In the genomic region with DNA sequence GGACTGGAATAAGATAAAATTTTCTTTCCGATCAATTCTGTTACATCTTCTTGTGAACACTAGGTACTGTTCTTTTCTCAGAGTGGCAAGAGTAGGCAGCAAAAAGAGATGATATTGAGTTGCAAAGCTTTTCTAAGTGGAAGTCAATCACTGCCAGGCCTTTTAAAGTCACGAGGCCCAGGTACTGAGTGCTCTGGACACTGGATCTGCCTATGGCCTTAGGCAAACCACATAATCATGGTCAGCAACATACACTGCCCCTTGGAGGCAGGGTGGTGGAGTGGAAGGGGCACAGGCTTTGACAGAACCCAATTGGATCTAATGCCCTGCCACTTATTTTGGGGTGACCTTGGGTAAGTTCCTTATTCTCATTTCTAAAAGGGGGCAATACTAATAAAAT, we compare ENCODE assay signal across 23 cellular contexts. TPM values are rescaled to one million over a fixed set of nuclear protein-coding genes. Genes with fewer than 3 reads are reported as not detected.
DNase-seq lines count a peak whose midpoint lies in the region; ATAC-seq and TF ChIP-seq lines count a peak whose summit lies in the region.
"Had no signal": no experiment of that assay in that cellular context is flagged by ENCODE, and none has a peak within 500 bp of the region (broad histone marks: within the 10 kb centered on the region; RNA-seq: fewer than 3 reads in every experiment).

No MANE protein-coding gene starts in this region.

- no peak for TF ChIP-seq POLR2A in gastrocnemius medialis (IDR thresholded peaks at IDR 0.05)

- H4K5ac ChIP-seq in H9 (ENCODE audit: insufficient read length, low read depth, low read length): no peak overlapping the region

- H3K4me1 ChIP-seq in H9 (ENCODE audit: insufficient read depth, low read length) (no peaks in the 10 kb centered on the region), gastrocnemius medialis (peaks cover 0 to 9% of the 10 kb centered on the region in 2 donors)
- H3K4me1 ChIP-seq: BE2C, BLaER1 had no signal

- H3K27me3 ChIP-seq in H9 (ENCODE audit: insufficient read depth, low read length) (no peaks in the 10 kb centered on the region), gastrocnemius medialis (no peaks in the 10 kb centered on the region)
- H3K27me3 ChIP-seq: BE2C, BLaER1 had no signal

- H3K27ac ChIP-seq in H9 (ENCODE audit: insufficient read length, low read depth, low read length): no peak overlapping the region
- H3K27ac ChIP-seq in gastrocnemius medialis: peak overlapping the region in 1 of 4 donors; percentile 21
- H3K27ac ChIP-seq: BLaER1 had no signal

- H2BK12ac ChIP-seq in H9 (ENCODE audit: insufficient read length, low read depth, low read length): no peak overlapping the region

- intact Hi-C loops in gastrocnemius medialis (cut with DNase I; ENCODE audit: low total_unique reads): no loop called here

- H2BK15ac ChIP-seq in H9 (ENCODE audit: low read depth, low read length): no peak overlapping the region

- no peak overlapping the region for H4K8ac ChIP-seq in H9 (replicated peaks; ENCODE audit: insufficient read length, low read depth, low read length)

- no peak overlapping the region for H3K18ac ChIP-seq in H9 (ENCODE audit: insufficient read length, low read depth, low read length)

- H3K36me3 Mint-ChIP-seq in H9 (ENCODE audit: insufficient read depth in 1 of 3, low read depth in 3 of 3): no peaks in the 10 kb centered on the region; a peak in 1 of 7 replicates

- no peak overlapping the region for H3K23ac ChIP-seq in H9 (ENCODE audit: insufficient read length, low read depth, low read length)

- H3K14ac ChIP-seq in H9 (ENCODE audit: insufficient read depth, low read length): no peak overlapping the region

- H3T11ph ChIP-seq in H9 (ENCODE audit: low read length): no peak overlapping the region

- H3K9ac ChIP-seq in H9 (ENCODE audit: extremely low read depth, insufficient read length, low read length): peak overlapping the region; percentile 19
- H3K9ac ChIP-seq: BLaER1 had no signal

- TF ChIP-seq CTCF in H9 (conservative IDR thresholded peaks at IDR 0.05) (no peak), gastrocnemius medialis (IDR thresholded peaks at IDR 0.05 in 4 of 5, conservative IDR thresholded peaks at IDR 0.05 in 1 of 5) (no peak)

- H3K9me3 ChIP-seq in H9 (ENCODE audit: control insufficient read depth, low read depth, low read length) (no peaks in the 10 kb centered on the region), gastrocnemius medialis (no peaks in the 10 kb centered on the region)
- H3K9me3 ChIP-seq: BE2C had no signal

- H2AK5ac ChIP-seq in H9 (ENCODE audit: insufficient read length, low read length): no peak overlapping the region

- H3K4me3 Mint-ChIP-seq in H9: no peak overlapping the region
- H3K4me3 Mint-ChIP-seq: CD14-positive monocyte; CD4-positive, alpha-beta memory T cell; CD4-positive, CD25-positive, alpha-beta regulatory T cell; CD8-positive, alpha-beta memory T cell had no signal

- no peak overlapping the region for H2BK20ac ChIP-seq in H9 (ENCODE audit: low read depth, low read length, poor library complexity, severe bottlenecking)

- H2AFZ ChIP-seq in H9 (ENCODE audit: low read length): no peak overlapping the region

- no peak overlapping the region for H2BK120ac ChIP-seq in H9 (ENCODE audit: low read depth, low read length, poor library complexity, severe bottlenecking)

- no peaks in the 10 kb centered on the region for H3K23me2 ChIP-seq in H9 (ENCODE audit: insufficient read length, low read depth, low read length, poor library complexity, severe bottlenecking)

- H3K4ac ChIP-seq in H9 (ENCODE audit: low read depth, low read length): no peak overlapping the region

- no peak overlapping the region for H3K56ac ChIP-seq in H9 (ENCODE audit: insufficient read length, low read depth, low read length)

- H3K4me1 Mint-ChIP-seq in H9: peaks cover 8% of the 10 kb centered on the region in 2 experiments
- H3K4me1 Mint-ChIP-seq: CD14-positive monocyte; CD4-positive, alpha-beta memory T cell; CD4-positive, CD25-positive, alpha-beta regulatory T cell; CD8-positive, alpha-beta memory T cell had no signal

- no peak overlapping the region for H4K91ac ChIP-seq in H9 (ENCODE audit: insufficient read length, low read depth, low read length)

- H3K36me3 ChIP-seq in gastrocnemius medialis: no peaks in the 10 kb centered on the region
- H3K36me3 ChIP-seq: BE2C had no signal

- DNase-seq in H9 (no peak), islet precursor cell (peak; percentile 57), gastrocnemius medialis (peak in 1 of 2 donors; percentile 18), hepatic stellate cell (ENCODE audit: low spot score) (no peak)
- DNase-seq: 8988T; ACHN; BE2C; C1 segment of cervical spinal cord; CD4-positive, alpha-beta memory T cell; CD4-positive, CD25-positive, alpha-beta regulatory T cell; CD8-positive, alpha-beta memory T cell; COR-L47; DMS 273 treated with DMSO at 0.1 percent for 48 hours; DMS153; DMS53; DMS79; DND-41; EL; GDM1 had no signal

- H3K4me2 ChIP-seq in H9 (ENCODE audit: insufficient read depth, insufficient read length, low read length): no peak overlapping the region
- H3K4me2 ChIP-seq: BLaER1 had no signal

- in situ Hi-C loops in gastrocnemius medialis (cut with MboI; ENCODE audit: low sequenced_read_pairs in 4 of 4): loop anchor here in 2 of 4 donors (25.0 kb wide), 1 partner anchor 594 kb away; no protein-coding TSS in a partner anchor

- H2BK5ac ChIP-seq in H9 (ENCODE audit: insufficient read length, low read length): no peak overlapping the region

- H3K4me3 ChIP-seq in gastrocnemius medialis: no peak overlapping the region
- H3K4me3 ChIP-seq: BLaER1, GM12878 had no signal

- H4K20me1 ChIP-seq in H9 (ENCODE audit: control insufficient read depth, insufficient read depth, insufficient read length): no peaks in the 10 kb centered on the region
- H4K20me1 ChIP-seq: BLaER1 had no signal

- no CpG with 5 or more reads among the region's 2 CpGs for WGBS in H9 (ENCODE audit: extremely low coverage, insufficient read length, low lambda C conversion rate)

- no peak overlapping the region for H3K27ac Mint-ChIP-seq in H9
- H3K27ac Mint-ChIP-seq: CD14-positive monocyte had no signal

- no peaks in the 10 kb centered on the region for H3K9me3 Mint-ChIP-seq in H9
- H3K9me3 Mint-ChIP-seq: CD4-positive, alpha-beta memory T cell; CD4-positive, CD25-positive, alpha-beta regulatory T cell; CD8-positive, alpha-beta memory T cell had no signal

- H3K79me2 ChIP-seq in H9 (ENCODE audit: insufficient read depth, low read length): peaks cover 1% of the 10 kb centered on the region; the same call in 1 of the 2 replicates

- no peaks in the 10 kb centered on the region; the same call in 1 of the 2 replicates for H3K27me3 Mint-ChIP-seq in H9 (ENCODE audit: low read depth)
- H3K27me3 Mint-ChIP-seq: CD4-positive, alpha-beta memory T cell; CD4-positive, CD25-positive, alpha-beta regulatory T cell; CD8-positive, alpha-beta memory T cell had no signal

- ATAC-seq in gastrocnemius medialis (peak; percentile 79 to 86), HG03457 (IDR thresholded peaks at IDR 0.05; ENCODE audit: unreplicated experiment) (no peak)
- ATAC-seq: GM12878 had no signal

- no peaks in the 10 kb centered on the region for H3K79me1 ChIP-seq in H9 (ENCODE audit: insufficient read depth, low read depth, low read length, poor library complexity, severe bottlenecking)

RNA-seq across cellular contexts. Expression of a gene that starts 41.5 kb away (rescaled TPM):
- total RNA-seq in H9 (2021) (20.1 and 21.9 TPM in 2 replicates), gastrocnemius medialis (10 to 100 TPM; 22.8 to 69.6 (median 38.6) TPM)

RNA-seq across cellular contexts. Expression of a gene that starts 55.5 kb away (rescaled TPM):
- total RNA-seq in H9 (2021) (1.2 and 1.4 TPM in 2 replicates), gastrocnemius medialis (1 to 10 TPM; 2.0 to 3.6 (median 3.2) TPM)
